ENCODE assay signal across 26 cellular contexts in genomic region chr10:132039371-132039770, GRCh38. TPM values are rescaled to one million over a fixed set of nuclear protein-coding genes. Genes with fewer than 3 reads are reported as not detected.
DNase-seq lines count a peak whose midpoint lies in the region; ATAC-seq, FAIRE-seq and TF ChIP-seq lines count a peak whose summit lies in the region.
"Had no signal": no experiment of that assay in that cellular context is flagged by ENCODE, and none has a peak within 500 bp of the region (broad histone marks: within the 10 kb centered on the region; RNA-seq: fewer than 3 reads in every experiment).

No MANE protein-coding gene starts in this region.

- no peak overlapping the region for H2BK120ac ChIP-seq in H1 (replicated peaks; ENCODE audit: low read depth, low read length)
- no peak overlapping the region for H2BK120ac ChIP-seq in neuronal stem cell (ENCODE audit: low read depth, low read length)

- no peak for ATAC-seq in activated naive CD4-positive, alpha-beta T cell treated with anti-CD3 and anti-CD28 coated beads, Interleukin-2, amount 50 U/mL, for 72 hours
- ATAC-seq: GM12878 had no signal

- DNase-seq in H1 (ENCODE audit: low read depth in 1 of 2, low spot score in 2 of 2) (no peak), neuronal stem cell (ENCODE audit: low spot score) (no peak), chondrocyte (ENCODE audit: low spot score) (no peak), spleen (no peak)
- no peak for DNase-seq in activated naive CD4-positive, alpha-beta T cell treated with anti-CD3 and anti-CD28 coated beads, Interleukin-2, amount 50 U/mL, for 72 hours (ENCODE audit: low spot score in 2 of 2)
- DNase-seq: 8988T; ACHN; BE2C; C1 segment of cervical spinal cord; CD4-positive, alpha-beta memory T cell; CD4-positive, CD25-positive, alpha-beta regulatory T cell; CD8-positive, alpha-beta memory T cell; COR-L47; DMS 273 treated with DMSO at 0.1 percent for 48 hours; DMS153; DMS53; DMS79; DND-41; EL; GDM1 had no signal

- no peak overlapping the region for H3K18ac ChIP-seq in H1 (ENCODE audit: extremely low read depth, low read length)
- peak overlapping the region; percentile 19 for H3K18ac ChIP-seq in neuronal stem cell (ENCODE audit: low read length)

- peaks cover 0 to 1% of the 10 kb centered on the region in 2 experiments for H4K20me1 ChIP-seq in H1 (replicated peaks in 1 of 2; ENCODE audit: control insufficient read depth in 1 of 2, insufficient read depth in 2 of 2, low read length in 2 of 2)

- H3K9me3 ChIP-seq in H1 (ENCODE audit: insufficient read depth in 2 of 2, low read depth in 1 of 2, low read length in 1 of 2): no peaks in the 10 kb centered on the region
- H3K9me3 ChIP-seq in neuronal stem cell (replicated peaks in 1 of 2; ENCODE audit: control insufficient read depth in 2 of 2, insufficient read depth in 1 of 2, low read depth in 1 of 2, low read length in 2 of 2): peaks cover 0 to 2% of the 10 kb centered on the region in 2 donors
- no peaks in the 10 kb centered on the region for H3K9me3 ChIP-seq in spleen
- H3K9me3 ChIP-seq: BE2C, BLaER1 had no signal

- H3K9me3 Mint-ChIP-seq in chondrocyte (ENCODE audit: low read depth): no peaks in the 10 kb centered on the region
- no peaks in the 10 kb centered on the region for H3K9me3 Mint-ChIP-seq in activated naive CD4-positive, alpha-beta T cell treated with anti-CD3 and anti-CD28 coated beads, Interleukin-2, amount 50 U/mL, for 72 hours
- H3K9me3 Mint-ChIP-seq: CD4-positive, alpha-beta memory T cell; CD8-positive, alpha-beta memory T cell had no signal

- H3K27me3 Mint-ChIP-seq in chondrocyte (ENCODE audit: low read depth): peaks cover 63% of the 10 kb centered on the region

- H2BK5ac ChIP-seq in H1 (ENCODE audit: low read depth, low read length) (no peak overlapping the region), neuronal stem cell (ENCODE audit: low read length) (no peak overlapping the region)

- H4K5ac ChIP-seq in H1 (ENCODE audit: insufficient read length, low read depth, low read length): no peak overlapping the region

- no peaks in the 10 kb centered on the region for H3K79me2 ChIP-seq in H1 (ENCODE audit: control insufficient read depth in 1 of 2, insufficient read depth in 2 of 2, low read length in 2 of 2)

- H3K4me3 Mint-ChIP-seq in chondrocyte (ENCODE audit: unreplicated experiment): no peak overlapping the region
- H3K4me3 Mint-ChIP-seq: CD14-positive monocyte; CD4-positive, alpha-beta memory T cell; CD4-positive, CD25-positive, alpha-beta regulatory T cell; CD8-positive, alpha-beta memory T cell had no signal

- POLR2A ChIA-PET in H1 (lab: Charles Lee; ENCODE audit: partially characterized antibody): no interaction called here

- H2AK5ac ChIP-seq in H1 (ENCODE audit: low read depth, low read length): no peak overlapping the region
- peak overlapping the region; percentile 76 for H2AK5ac ChIP-seq in neuronal stem cell (ENCODE audit: low read depth, low read length)

- H3K4me1 ChIP-seq in H1 (replicated peaks in 1 of 4; ENCODE audit: control insufficient read depth in 3 of 4, insufficient read depth in 4 of 4, low read length in 3 of 4) (peaks cover 8 to 16% (median 15%) of the 10 kb centered on the region in 4 experiments), neuronal stem cell (ENCODE audit: control insufficient read depth in 2 of 2, insufficient read depth in 1 of 2, low read depth in 1 of 2, low read length in 2 of 2) (peaks cover 8 to 12% of the 10 kb centered on the region in 2 donors), spleen (peaks cover 0 to 18% (median 11%) of the 10 kb centered on the region in 6 donors)
- H3K4me1 ChIP-seq: BE2C had no signal

- TF ChIP-seq CTCF in H1 (IDR thresholded peaks at IDR 0.05; ENCODE audit: control extremely low read depth in 1 of 3, insufficient read depth in 1 of 3, low read depth in 1 of 3, low read length in 3 of 3): no peak
- no peak for TF ChIP-seq CTCF in chondrocyte (IDR thresholded peaks at IDR 0.05)
- no peak for TF ChIP-seq CTCF in spleen (IDR thresholded peaks at IDR 0.05 in 8 of 11, conservative IDR thresholded peaks at IDR 0.05 in 3 of 11)

- H4K8ac ChIP-seq in H1 (ENCODE audit: extremely low read depth, insufficient read depth, low read length): no peak overlapping the region
- no peak overlapping the region for H4K8ac ChIP-seq in neuronal stem cell (ENCODE audit: low read depth, low read length)

- H2BK15ac ChIP-seq in H1 (ENCODE audit: low read length): no peak overlapping the region
- H2BK15ac ChIP-seq in neuronal stem cell (ENCODE audit: low read length): no peak overlapping the region

- H3K14ac ChIP-seq in H1 (ENCODE audit: insufficient read length) (no peak overlapping the region), neuronal stem cell (ENCODE audit: low read length) (peak overlapping the region; percentile 94)

- H3K56ac ChIP-seq in H1 (replicated peaks; ENCODE audit: insufficient read length, low read depth, low read length): no peak overlapping the region

- H2AFZ ChIP-seq in H1 (ENCODE audit: low read length): no peak overlapping the region
- H2AFZ ChIP-seq in neuronal stem cell (ENCODE audit: low read length): no peak overlapping the region

- H4K91ac ChIP-seq in H1 (replicated peaks; ENCODE audit: insufficient read length, low read length) (no peak overlapping the region), neuronal stem cell (ENCODE audit: low read depth, low read length, poor library complexity) (no peak overlapping the region)

- H3K4me2 ChIP-seq in H1 (ENCODE audit: insufficient read depth in 1 of 2, low read depth in 2 of 2, low read length in 2 of 2) (no peak overlapping the region), neuronal stem cell (ENCODE audit: insufficient read depth, low read length, poor library complexity, severe bottlenecking) (no peak overlapping the region)
- H3K4me2 ChIP-seq: BLaER1 had no signal

- TF ChIP-seq RAD21 in H1 (IDR thresholded peaks at IDR 0.05 in 1 of 2, conservative IDR thresholded peaks at IDR 0.05 in 1 of 2; ENCODE audit: low read depth in 2 of 2, low read length in 2 of 2): no peak

- no peaks in the 10 kb centered on the region for H3K36me3 Mint-ChIP-seq in chondrocyte (ENCODE audit: low read depth)
- H3K36me3 Mint-ChIP-seq in activated naive CD4-positive, alpha-beta T cell treated with anti-CD3 and anti-CD28 coated beads, Interleukin-2, amount 50 U/mL, for 72 hours: no peaks in the 10 kb centered on the region
- H3K36me3 Mint-ChIP-seq: CD4-positive, alpha-beta memory T cell; CD4-positive, CD25-positive, alpha-beta regulatory T cell; CD8-positive, alpha-beta memory T cell had no signal

- TF ChIP-seq POLR2A in H1 (IDR thresholded peaks at IDR 0.05; ENCODE audit: control extremely low read depth in 1 of 2, low read depth in 2 of 2, low read length in 2 of 2): no peak
- TF ChIP-seq POLR2A in spleen (IDR thresholded peaks at IDR 0.05): no peak

- no peak for TF ChIP-seq EP300 in H1 (IDR thresholded peaks at IDR 0.05; ENCODE audit: borderline replicate concordance in 1 of 2, low read depth in 2 of 2, low read length in 2 of 2)

- H3K23me2 ChIP-seq in H1 (ENCODE audit: low read depth, low read length): peaks cover 11% of the 10 kb centered on the region; the same call in 1 of the 2 replicates

- 0 out of 7 replicates have a peak overlapping the region, but pooled peaks of 1 of the 4 experiments have one; percentile 21 for H3K9ac ChIP-seq in H1 (replicated peaks in 1 of 4; ENCODE audit: extremely low read depth in 1 of 4, low read depth in 3 of 4, low read length in 3 of 4)
- H3K9ac ChIP-seq in neuronal stem cell (ENCODE audit: low read depth, low read length, poor library complexity): peak overlapping the region; percentile 24
- H3K9ac ChIP-seq: BLaER1 had no signal

- no peak overlapping the region for H2BK20ac ChIP-seq in H1 (ENCODE audit: low read length)

- H3K4me3 ChIP-seq in H1 (ENCODE audit: extremely low read depth in 1 of 4, insufficient read depth in 2 of 4, low read depth in 3 of 4, low read length in 4 of 4) (no peak overlapping the region), neuronal stem cell (ENCODE audit: low read length in 2 of 2) (no peak overlapping the region), spleen (no peak overlapping the region)
- H3K4me3 ChIP-seq: BLaER1, GM12878 had no signal

- no peak overlapping the region for H3K27ac ChIP-seq in H1 (ENCODE audit: low read depth, low read length)
- no peak overlapping the region for H3K27ac ChIP-seq in neuronal stem cell (replicated peaks; ENCODE audit: low read length)
- no peak overlapping the region for H3K27ac ChIP-seq in spleen
- H3K27ac ChIP-seq: BLaER1 had no signal

- H2BK12ac ChIP-seq in H1 (ENCODE audit: low read depth, low read length) (0 out of 2 replicates have a peak overlapping the region, but pooled peaks have one; percentile 23), neuronal stem cell (ENCODE audit: low read length) (no peak overlapping the region)

- H3K79me1 ChIP-seq in H1 (ENCODE audit: low read depth, low read length) (no peaks in the 10 kb centered on the region), neuronal stem cell (ENCODE audit: low read depth, low read length) (no peaks in the 10 kb centered on the region)

- H3K4ac ChIP-seq in H1 (replicated peaks; ENCODE audit: insufficient read length, low read depth, low read length) (no peak overlapping the region), neuronal stem cell (ENCODE audit: low read length) (no peak overlapping the region)

- WGBS in H1 (ENCODE audit: extremely low coverage in 1 of 2, insufficient coverage in 1 of 2, insufficient read length in 1 of 2, insufficient replicate concordance in 2 of 2, low coverage in 1 of 2, low lambda C conversion rate in 2 of 2, missing lambda C conversion rate in 1 of 2), 2 experiments: 89% methylated on average over 6 of the region's 8 CpGs; no CpG with 5 or more reads in 1 of the 2 experiments
- WGBS in neuronal stem cell (ENCODE audit: extremely low coverage in 2 of 2, insufficient read length in 2 of 2, insufficient replicate concordance in 1 of 2), 2 donors: no CpG with 5 or more reads among the region's 8 CpGs
- 65 to 73% (median 70%) methylated on average over 5 to 8 of the region's 8 CpGs for WGBS in spleen, 5 donors

- peaks cover 7% of the 10 kb centered on the region for H3K4me1 Mint-ChIP-seq in chondrocyte (ENCODE audit: low read depth)
- H3K4me1 Mint-ChIP-seq: CD14-positive monocyte had no signal

- H3K36me3 ChIP-seq in H1 (ENCODE audit: control insufficient read depth in 2 of 4, insufficient read depth in 4 of 4, low read length in 3 of 4): no peaks in the 10 kb centered on the region
- no peaks in the 10 kb centered on the region for H3K36me3 ChIP-seq in neuronal stem cell (replicated peaks in 1 of 2; ENCODE audit: control insufficient read depth in 2 of 2, insufficient read depth in 2 of 2, low read length in 2 of 2)
- no peaks in the 10 kb centered on the region for H3K36me3 ChIP-seq in spleen
- H3K36me3 ChIP-seq: BE2C, BLaER1 had no signal

- intact Hi-C loops in spleen (cut with DNase I; ENCODE audit: low total_unique reads): no loop called here

- H3K23ac ChIP-seq in H1 (ENCODE audit: insufficient read length) (no peak overlapping the region), neuronal stem cell (ENCODE audit: low read depth, low read length, poor library complexity) (no peak overlapping the region)

- CTCF ChIA-PET in H1 (lab: Charles Lee; ENCODE audit: partially characterized antibody): interaction anchor here (1.4 to 2.2 kb wide), 3 partner anchors 16 to 103 kb away, joined by 4 to 9 read pairs (median 8); no protein-coding TSS in a partner anchor

- FAIRE-seq in H1 (lab: Jason Lieb, UNC): no peak
- FAIRE-seq: A204.1, GM12878, GM12892, GM18507 had no signal

- H3K27me3 ChIP-seq in H1 (replicated peaks in 1 of 4; ENCODE audit: control insufficient read depth in 3 of 4, extremely low read depth in 1 of 4, insufficient read depth in 3 of 4, low read length in 3 of 4): peaks cover 10 to 37% (median 25%) of the 10 kb centered on the region in 4 experiments
- H3K27me3 ChIP-seq in neuronal stem cell (ENCODE audit: control insufficient read depth in 3 of 3, insufficient read depth in 3 of 3, low read depth in 1 of 3, low read length in 3 of 3): peaks cover 12 to 86% (median 32%) of the 10 kb centered on the region in 3 experiments
- H3K27me3 ChIP-seq in spleen (replicated peaks in 1 of 7): peaks cover 0 to 96% (median 65%) of the 10 kb centered on the region in 7 donors

- H3K27ac Mint-ChIP-seq in chondrocyte (ENCODE audit: unreplicated experiment): no peak overlapping the region
- no peak overlapping the region for H3K27ac Mint-ChIP-seq in activated naive CD4-positive, alpha-beta T cell treated with anti-CD3 and anti-CD28 coated beads, Interleukin-2, amount 50 U/mL, for 72 hours
- H3K27ac Mint-ChIP-seq: CD14-positive monocyte; CD4-positive, alpha-beta memory T cell; CD4-positive, CD25-positive, alpha-beta regulatory T cell; CD8-positive, alpha-beta memory T cell had no signal

RNA-seq across cellular contexts. Expression of gene JAKMIP3, which starts 26.4 kb away (rescaled TPM):
- 0.84 and 0.91 TPM in 2 replicates for total RNA-seq in H1 (2021; fragmentation: NEBNext Ultra II Directional; extraction: Animal tissue kit (Norgen Biotek cat#: 25700))
- polyA plus RNA-seq in H1 (2011; rRNA removed): 0.82 and 0.83 TPM in 2 replicates
- 0.96 TPM for polyA plus RNA-seq in H1 (2011; cell fraction: cytosol; rRNA removed)
- 4.0 TPM for polyA plus RNA-seq in H1 (2011; cell fraction: nucleus; rRNA removed)
- polyA plus RNA-seq in H1 (2012, experiment 1 of 2): 1.1 to 1.8 TPM (median 1.4 TPM) in 4 replicates
- 0.21 TPM for polyA plus RNA-seq in H1 (2012, experiment 2 of 2)
- 0.45 TPM for polyA plus RNA-seq in H1 (2013, experiment 1 of 2)
- polyA plus RNA-seq in H1 (2013, experiment 2 of 2): 0.35 TPM
- polyA minus RNA-seq in H1 (2011; rRNA and poly(A)+ RNA removed): 0.44 and 0.59 TPM in 2 replicates
- polyA minus RNA-seq in H1 (2011; cell fraction: cytosol; rRNA and poly(A)+ RNA removed): 0.44 TPM
- polyA minus RNA-seq in H1 (2011; cell fraction: nucleus; rRNA and poly(A)+ RNA removed): 1.7 TPM
- 0.20 TPM for polyA plus RNA-seq in neuronal stem cell (2013, experiment 1 of 2)
- polyA plus RNA-seq in neuronal stem cell (2013, experiment 2 of 2): 0.22 TPM
- 0.67 to 1.6 TPM (median 0.69 TPM) in 3 replicates for total RNA-seq in chondrocyte
- 1 to 10 TPM in 1 of 2 donors, under 1 TPM in 1; 0.82 to 1.6 TPM for total RNA-seq in activated naive CD4-positive, alpha-beta T cell treated with anti-CD3 and anti-CD28 coated beads, Interleukin-2, amount 50 U/mL, for 72 hours
- total RNA-seq in spleen: under 1 TPM; 0.13 to 0.92 (median 0.44) TPM
- polyA plus RNA-seq in spleen: under 1 TPM; 0.06 to 0.13 (median 0.13) TPM
- total RNA-seq: GM12878 had no signal
- polyA plus RNA-seq: CD14-positive monocyte; CD4-positive, CD25-positive, alpha-beta regulatory T cell; CD8-positive, alpha-beta memory T cell had no signal

RNA-seq across cellular contexts. Expression of gene BNIP3, which starts 57.6 kb away (rescaled TPM):
- total RNA-seq in H1 (2021; fragmentation: NEBNext Ultra II Directional; extraction: Animal tissue kit (Norgen Biotek cat#: 25700)): 25.8 and 26.4 TPM in 2 replicates
- polyA plus RNA-seq in H1 (2011; rRNA removed) (58.9 and 75.1 TPM in 2 replicates), spleen (1 to 10 TPM; 4.2 to 8.4 (median 6.4) TPM)
- 79.1 TPM for polyA plus RNA-seq in H1 (2011; cell fraction: cytosol; rRNA removed)
- polyA plus RNA-seq in H1 (2011; cell fraction: nucleus; rRNA removed): 28.9 TPM
- polyA plus RNA-seq in H1 (2012, experiment 1 of 2): 33.0 to 61.3 TPM (median 43.3 TPM) in 4 replicates
- 15.1 TPM for polyA plus RNA-seq in H1 (2012, experiment 2 of 2)
- polyA plus RNA-seq in H1 (2013, experiment 1 of 2): 24.6 TPM
- 28.6 TPM for polyA plus RNA-seq in H1 (2013, experiment 2 of 2)
- polyA minus RNA-seq in H1 (2011; rRNA and poly(A)+ RNA removed): 13.6 and 20.7 TPM in 2 replicates
- 33.6 TPM for polyA minus RNA-seq in H1 (2011; cell fraction: cytosol; rRNA and poly(A)+ RNA removed)
- polyA minus RNA-seq in H1 (2011; cell fraction: nucleus; rRNA and poly(A)+ RNA removed): 17.5 TPM
- 22.1 TPM for polyA plus RNA-seq in neuronal stem cell (2013, experiment 1 of 2)
- polyA plus RNA-seq in neuronal stem cell (2013, experiment 2 of 2): 22.3 TPM
- total RNA-seq in chondrocyte (31.0 to 97.4 TPM (median 88.9 TPM) in 3 replicates), spleen (10 to 100 TPM; 13.9 to 42.6 (median 36.9) TPM)
- 100 to 1,000 TPM in 1 of 2 donors, 10 to 100 TPM in 1; 21.4 to 182 TPM for total RNA-seq in activated naive CD4-positive, alpha-beta T cell treated with anti-CD3 and anti-CD28 coated beads, Interleukin-2, amount 50 U/mL, for 72 hours
